Comparison of ENCODE assay signal across 1 cellular context in genomic region chr10:18665815-18666558, GRCh38.
TF ChIP-seq lines count a peak whose summit lies in the region.

No MANE protein-coding gene starts in this region.

TF ChIP-seq in GM23338, 12 proteins besides CTCF, POLR2A, EP300 and RAD21:
- TF ChIP-seq EZH2 (IDR thresholded peaks at IDR 0.05; ENCODE audit: low read depth, unreplicated experiment) (no peak), ZNF114 (CRISPR knock-in tag; IDR thresholded peaks at IDR 0.05) (no peak), NANOG (IDR thresholded peaks at IDR 0.05; ENCODE audit: borderline replicate concordance) (no peak), ETS1 (IDR thresholded peaks at IDR 0.05) (no peak), JUNB (IDR thresholded peaks at IDR 0.05; ENCODE audit: unreplicated experiment) (no peak)
- TF ChIP-seq, protein P1, sequence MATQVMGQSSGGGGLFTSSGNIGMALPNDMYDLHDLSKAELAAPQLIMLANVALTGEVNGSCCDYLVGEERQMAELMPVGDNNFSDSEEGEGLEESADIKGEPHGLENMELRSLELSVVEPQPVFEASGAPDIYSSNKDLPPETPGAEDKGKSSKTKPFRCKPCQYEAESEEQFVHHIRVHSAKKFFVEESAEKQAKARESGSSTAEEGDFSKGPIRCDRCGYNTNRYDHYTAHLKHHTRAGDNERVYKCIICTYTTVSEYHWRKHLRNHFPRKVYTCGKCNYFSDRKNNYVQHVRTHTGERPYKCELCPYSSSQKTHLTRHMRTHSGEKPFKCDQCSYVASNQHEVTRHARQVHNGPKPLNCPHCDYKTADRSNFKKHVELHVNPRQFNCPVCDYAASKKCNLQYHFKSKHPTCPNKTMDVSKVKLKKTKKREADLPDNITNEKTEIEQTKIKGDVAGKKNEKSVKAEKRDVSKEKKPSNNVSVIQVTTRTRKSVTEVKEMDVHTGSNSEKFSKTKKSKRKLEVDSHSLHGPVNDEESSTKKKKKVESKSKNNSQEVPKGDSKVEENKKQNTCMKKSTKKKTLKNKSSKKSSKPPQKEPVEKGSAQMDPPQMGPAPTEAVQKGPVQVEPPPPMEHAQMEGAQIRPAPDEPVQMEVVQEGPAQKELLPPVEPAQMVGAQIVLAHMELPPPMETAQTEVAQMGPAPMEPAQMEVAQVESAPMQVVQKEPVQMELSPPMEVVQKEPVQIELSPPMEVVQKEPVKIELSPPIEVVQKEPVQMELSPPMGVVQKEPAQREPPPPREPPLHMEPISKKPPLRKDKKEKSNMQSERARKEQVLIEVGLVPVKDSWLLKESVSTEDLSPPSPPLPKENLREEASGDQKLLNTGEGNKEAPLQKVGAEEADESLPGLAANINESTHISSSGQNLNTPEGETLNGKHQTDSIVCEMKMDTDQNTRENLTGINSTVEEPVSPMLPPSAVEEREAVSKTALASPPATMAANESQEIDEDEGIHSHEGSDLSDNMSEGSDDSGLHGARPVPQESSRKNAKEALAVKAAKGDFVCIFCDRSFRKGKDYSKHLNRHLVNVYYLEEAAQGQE (IDR thresholded peaks at IDR 0.05; ENCODE audit: unreplicated experiment): no peak
